Comparison of ENCODE assay signal across 8 cellular contexts in genomic region chr20:46398963-46399362, GRCh38. TPM values are rescaled to one million over a fixed set of nuclear protein-coding genes. Genes with fewer than 3 reads are reported as not detected.
DNase-seq lines count a peak whose midpoint lies in the region; ATAC-seq and TF ChIP-seq lines count a peak whose summit lies in the region.
"Had no signal": no experiment of that assay in that cellular context is flagged by ENCODE, and none has a peak within 500 bp of the region (broad histone marks: within the 10 kb centered on the region; RNA-seq: fewer than 3 reads in every experiment).

No MANE protein-coding gene starts in this region.

- no peak overlapping the region for H3K4me3 Mint-ChIP-seq in neural crest cell

- peaks cover 40% of the 10 kb centered on the region for H3K4me1 Mint-ChIP-seq in neural crest cell

- no peaks in the 10 kb centered on the region for H3K27me3 ChIP-seq in adrenal gland

- H3K36me3 ChIP-seq in adrenal gland (replicated peaks in 1 of 2), result peaks cover 0 to 8% of the 10 kb centered on the region in 2 donors

- H3K27ac Mint-ChIP-seq in neural crest cell (ENCODE audit: unreplicated experiment), result peak overlapping the region; percentile 22

- no peaks in the 10 kb centered on the region for H3K36me3 Mint-ChIP-seq in neural crest cell (ENCODE audit: low read depth)

- peak; percentile 70 for DNase-seq in DMS53 (lab: John Stamatoyannopoulos, UW)
- DNase-seq in adrenal gland, result no peak
- DNase-seq in neural crest cell (ENCODE audit: low read depth, low spot score), result no peak
- DNase-seq: hypothalamus had no signal

- no peaks in the 10 kb centered on the region for H3K9me3 ChIP-seq in adrenal gland (replicated peaks in 1 of 3)

- no peak for TF ChIP-seq POLR2A in adrenal gland (IDR thresholded peaks at IDR 0.05)

- H3K27ac ChIP-seq in C4-2B, result peak overlapping the region; percentile 79
- H3K27ac ChIP-seq in adrenal gland, result peak overlapping the region in 3 of 5 donors; percentile 81 to 87 (median 85)

- no peaks in the 10 kb centered on the region for H3K9me3 Mint-ChIP-seq in neural crest cell

- intact Hi-C loops in adrenal gland (cut with DNase I), result no loop called here

- H3K27me3 Mint-ChIP-seq in neural crest cell (ENCODE audit: low read depth), result no peaks in the 10 kb centered on the region

- TF ChIP-seq CTCF in C4-2B (conservative IDR thresholded peaks at IDR 0.05) (no peak), adrenal gland (IDR thresholded peaks at IDR 0.05) (no peak), neural crest cell (conservative IDR thresholded peaks at IDR 0.05) (no peak)

- H3K4me1 ChIP-seq in adrenal gland (replicated peaks in 1 of 2), result peaks cover 54 to 83% of the 10 kb centered on the region in 2 donors

- no peak overlapping the region for H3K4me3 ChIP-seq in adrenal gland

- 78 to 83% (median 81%) methylated on average over 3 of the region's 3 CpGs for WGBS in adrenal gland, 4 donors

- ATAC-seq in HG03521 (IDR thresholded peaks at IDR 0.05; ENCODE audit: unreplicated experiment), result no peak
- ATAC-seq in GM21723 (IDR thresholded peaks at IDR 0.05; ENCODE audit: unreplicated experiment), result no peak
- no peak for ATAC-seq in GM19351 (IDR thresholded peaks at IDR 0.05; ENCODE audit: unreplicated experiment)

RNA-seq across cellular contexts. Expression of gene ELMO2, which starts 7.5 kb away (rescaled TPM):
- total RNA-seq in adrenal gland, result 10 to 100 TPM; 42.4 to 69.0 (median 52.2) TPM
- 10 to 100 TPM; 36.2 to 55.1 (median 38.3) TPM for polyA plus RNA-seq in adrenal gland
- total RNA-seq in neural crest cell, result 62.4 and 70.1 TPM in 2 replicates
